ENCODE assay signal across 8 cellular contexts in the genomic region with DNA sequence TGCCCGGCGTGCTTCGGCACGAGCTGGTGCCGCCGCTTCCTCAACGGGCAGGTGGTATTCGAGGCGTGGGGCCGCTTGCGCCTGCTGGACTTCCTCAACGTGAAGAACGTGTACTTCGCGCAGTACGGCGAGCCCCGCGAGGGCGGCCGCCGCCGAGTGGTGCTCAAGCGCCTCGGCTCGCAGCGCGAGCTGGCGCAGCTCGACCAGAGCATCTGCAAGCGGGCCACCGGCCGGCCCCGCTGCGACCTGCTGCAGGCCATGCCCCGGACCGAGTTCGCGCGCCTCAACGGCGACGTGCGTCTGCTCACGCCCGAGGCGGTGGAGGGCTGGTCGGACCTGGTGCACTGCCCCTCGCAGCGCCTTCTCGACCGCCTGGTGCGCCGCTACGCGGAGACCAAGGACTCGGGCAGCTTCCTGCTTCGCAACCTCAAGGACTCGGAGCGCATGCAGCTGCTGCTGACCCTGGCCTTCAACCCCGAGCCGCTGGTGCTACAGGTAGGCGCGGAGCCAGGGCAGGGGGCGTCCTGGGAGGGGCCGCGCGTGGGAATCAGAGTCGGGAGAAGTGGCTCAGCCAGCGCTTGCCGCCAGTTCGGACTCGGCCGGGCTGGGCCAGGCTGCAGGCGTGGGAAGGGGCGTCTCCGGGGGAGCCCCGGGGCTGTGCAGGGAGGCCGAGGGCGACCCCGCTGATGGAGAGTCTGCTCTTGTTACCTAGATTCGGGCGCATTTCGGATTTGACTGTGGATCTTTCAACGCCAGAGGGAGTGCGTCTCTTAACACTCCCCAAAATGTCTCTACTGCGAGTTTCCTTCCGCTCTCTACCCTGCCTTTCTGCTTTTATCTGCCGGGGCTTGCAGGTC. TPM values are rescaled to one million over a fixed set of nuclear protein-coding genes. Genes with fewer than 3 reads are reported as not detected.
DNase-seq lines count a peak whose midpoint lies in the region; ATAC-seq and TF ChIP-seq lines count a peak whose summit lies in the region.

No MANE protein-coding gene starts in this region.

- peak; percentile 46 for TF ChIP-seq CTCF in GM12875 (IDR thresholded peaks at IDR 0.05; ENCODE audit: borderline replicate concordance, insufficient read depth, low read depth, low read length)
- peak in 5 of 6 experiments; percentile 10 to 47 (median 42) for TF ChIP-seq CTCF in upper lobe of left lung (IDR thresholded peaks at IDR 0.05)

- H3K4me1 ChIP-seq in upper lobe of left lung = peaks cover 21 to 27% (median 24%) of the 10 kb centered on the region in 4 donors

- DNase-seq in NCI-H1105 (lab: John Stamatoyannopoulos, UW) (peak; percentile 92), SW480 (ENCODE audit: low spot score) (peak; percentile 86), amniotic stem cell (lab: John Stamatoyannopoulos, UW) (peak; percentile 77), left cardiac atrium (peak; percentile 76), posterior cingulate gyrus (peak; percentile 47 to 97 (median 72)), upper lobe of left lung (peak; percentile 88 to 95)

- TF ChIP-seq EP300 in upper lobe of left lung (IDR thresholded peaks at IDR 0.05) = no peak

- H3K36me3 ChIP-seq in upper lobe of left lung = no peaks in the 10 kb centered on the region

- no peaks in the 10 kb centered on the region for H3K9me3 ChIP-seq in upper lobe of left lung

- no peaks in the 10 kb centered on the region for H3K27me3 ChIP-seq in upper lobe of left lung

- peak; percentile 31 for ATAC-seq in HG02759 (IDR thresholded peaks at IDR 0.05; ENCODE audit: unreplicated experiment)
- ATAC-seq in left cardiac atrium = peak; percentile 48 to 61
- peak; percentile 62 to 72 for ATAC-seq in upper lobe of left lung (ENCODE audit: low FRiP score in 2 of 2)

- peak overlapping the region; percentile 86 for H3K4me3 ChIP-seq in GM12875 (ENCODE audit: low read depth, low read length)
- peak overlapping the region; percentile 52 to 92 (median 72) for H3K4me3 ChIP-seq in upper lobe of left lung

- WGBS in upper lobe of left lung, 2 donors = 0 to 1% methylated on average over 12 to 30 of the region's 89 CpGs

- H3K27ac ChIP-seq in upper lobe of left lung = peak overlapping the region; percentile 94 to 97 (median 97)

- TF ChIP-seq POLR2A in upper lobe of left lung (IDR thresholded peaks at IDR 0.05) = no peak

- intact Hi-C loops in left cardiac atrium (cut with DNase I) (no loop called here), posterior cingulate gyrus (cut with DNase I) (loop anchor here (2.0 to 5.0 kb wide), 2 partner anchors 60 to 798 kb away; no protein-coding TSS in a partner anchor)

RNA-seq across cellular contexts. Expression of a gene that starts 1.1 kb away (rescaled TPM):
- total RNA-seq in left cardiac atrium = 10 to 100 TPM; 10.4 to 12.3 TPM
- total RNA-seq in upper lobe of left lung = 10 to 100 TPM; 15.7 to 73.6 (median 28.0) TPM

Comparison
In these comparisons a context has a peak if more than half of its experiments do, and no peak if none do; other contexts are left out.
1. Peak in every context shown above with its lines: DNase-seq, ATAC-seq, H3K4me3 ChIP-seq and H3K27ac ChIP-seq.